In the genomic region with DNA sequence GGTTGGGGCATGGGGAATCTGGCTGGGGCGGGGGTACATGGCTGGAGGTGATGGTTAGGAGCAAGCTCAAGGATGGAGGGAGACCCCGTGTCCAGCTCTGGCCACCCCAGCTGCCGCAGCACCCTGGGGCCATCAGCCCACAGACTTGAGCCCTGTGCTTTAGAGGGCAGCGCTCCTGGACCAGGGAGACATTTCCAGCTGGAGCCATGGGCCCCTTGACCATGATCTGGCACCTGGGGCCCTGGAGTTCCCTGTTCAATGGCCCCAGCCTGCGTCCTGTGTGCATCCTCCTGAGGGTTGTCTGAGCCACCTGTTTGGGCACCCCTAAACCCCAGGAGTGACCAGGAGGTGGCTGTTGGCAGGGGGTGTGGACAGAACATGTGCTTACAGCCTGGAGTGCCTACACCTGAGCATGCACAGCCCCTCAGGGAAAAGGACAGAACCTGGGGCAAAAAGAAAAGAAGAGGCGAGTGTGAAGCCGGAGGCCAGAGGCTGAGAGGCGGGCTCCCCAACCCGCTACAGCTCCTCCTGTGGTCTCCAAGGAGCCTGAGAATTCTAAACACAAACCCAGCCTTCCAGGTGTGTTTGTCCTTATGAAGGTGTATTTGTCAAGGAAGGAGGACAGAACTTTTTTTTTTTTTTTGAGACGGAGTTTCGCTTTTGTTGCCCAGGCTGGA, we compare ENCODE assay signal across 13 cellular contexts.
A peak's percentile ranks its signal among the peaks of the same experiment; 100 is the strongest.
DNase-seq lines count a peak whose midpoint lies in the region; ATAC-seq and TF ChIP-seq lines count a peak whose summit lies in the region.
"Had no signal": no experiment of that assay in that cellular context is flagged by ENCODE, and none has a peak within 500 bp of the region (broad histone marks: within the 10 kb centered on the region; RNA-seq: fewer than 3 reads in every experiment).

No MANE protein-coding gene starts in this region.

- H3K9me3 Mint-ChIP-seq in naive thymus-derived CD4-positive, alpha-beta T cell, result peaks cover 0 to 2% (median 0%) of the 10 kb centered on the region in 11 donors
- H3K9me3 Mint-ChIP-seq: activated naive CD4-positive, alpha-beta T cell treated with anti-CD3 and anti-CD28 coated beads, Interleukin-2, amount 10 ng/mL, durations not matched to agents 7 days and 5 days; neural crest cell had no signal

- H3K4me2 ChIP-seq in smooth muscle cell (no peak overlapping the region), OCI-LY7 (ENCODE audit: low read length) (no peak overlapping the region)

- H3K27me3 Mint-ChIP-seq in naive thymus-derived CD4-positive, alpha-beta T cell, result no peaks in the 10 kb centered on the region

- H3K4me3 ChIP-seq in smooth muscle cell (no peak overlapping the region), OCI-LY7 (ENCODE audit: low read depth, low read length, poor library complexity, severe bottlenecking) (no peak overlapping the region)
- no peak overlapping the region for H3K4me3 ChIP-seq in naive thymus-derived CD4-positive, alpha-beta T cell (ENCODE audit: low read length)

- no peaks in the 10 kb centered on the region for H4K20me1 ChIP-seq in smooth muscle cell (ENCODE audit: low read depth)
- H4K20me1 ChIP-seq in OCI-LY7 (ENCODE audit: insufficient read depth, low read length), result no peaks in the 10 kb centered on the region

- H3K9me2 ChIP-seq in OCI-LY7 (ENCODE audit: insufficient read depth, low read length), result no peaks in the 10 kb centered on the region

- peaks cover 45% of the 10 kb centered on the region for H3K4me1 ChIP-seq in smooth muscle cell (ENCODE audit: low read depth)
- peaks cover 8% of the 10 kb centered on the region for H3K4me1 ChIP-seq in OCI-LY7 (ENCODE audit: insufficient read depth, low read length, poor library complexity, severe bottlenecking)
- peaks cover 33 to 34% of the 10 kb centered on the region in 2 donors for H3K4me1 ChIP-seq in naive thymus-derived CD4-positive, alpha-beta T cell (ENCODE audit: control insufficient read depth in 2 of 2, insufficient read depth in 2 of 2, low read length in 2 of 2)

- POLR2A ChIA-PET in OCI-LY7 (lab: Charles Lee), result interaction anchor here (0.7 to 0.8 kb wide), 2 partner anchors 188 to 208 kb away, joined by 3 read pairs; no protein-coding TSS in a partner anchor
- POLR2A ChIA-PET in naive thymus-derived CD4-positive, alpha-beta T cell (lab: Charles Lee), result interaction anchor here (1.5 kb wide), 1 partner anchor 111 kb away, joined by 4 read pairs; no protein-coding TSS in a partner anchor

- H3K79me2 ChIP-seq in smooth muscle cell (ENCODE audit: low read depth), result peaks cover 23% of the 10 kb centered on the region
- H3K79me2 ChIP-seq in OCI-LY7 (ENCODE audit: insufficient read depth, low read depth, low read length), result no peaks in the 10 kb centered on the region

- H3K27ac ChIP-seq in VCaP, result peak overlapping the region; percentile 87
- peak overlapping the region; percentile 94 for H3K27ac ChIP-seq in smooth muscle cell (ENCODE audit: low read depth)
- no peak overlapping the region for H3K27ac ChIP-seq in OCI-LY7 (ENCODE audit: low read depth, low read length, poor library complexity, severe bottlenecking)
- H3K27ac ChIP-seq in naive thymus-derived CD4-positive, alpha-beta T cell (ENCODE audit: low read depth, low read length), result no peak overlapping the region

- H3K36me3 ChIP-seq in smooth muscle cell (ENCODE audit: low read depth), result no peaks in the 10 kb centered on the region
- H3K36me3 ChIP-seq in OCI-LY7 (ENCODE audit: insufficient read depth, low read length), result no peaks in the 10 kb centered on the region
- H3K36me3 ChIP-seq in naive thymus-derived CD4-positive, alpha-beta T cell (ENCODE audit: control insufficient read depth in 2 of 3, insufficient read depth in 3 of 3, low read length in 3 of 3), result no peaks in the 10 kb centered on the region

- H2AFZ ChIP-seq in smooth muscle cell (ENCODE audit: low read depth), result no peak overlapping the region
- no peak overlapping the region for H2AFZ ChIP-seq in OCI-LY7 (ENCODE audit: low read length)

- peaks cover 18 to 57% (median 31%) of the 10 kb centered on the region in 7 donors for H3K4me1 Mint-ChIP-seq in naive thymus-derived CD4-positive, alpha-beta T cell

- no peaks in the 10 kb centered on the region for H3K27me3 ChIP-seq in smooth muscle cell (ENCODE audit: low read depth)
- no peaks in the 10 kb centered on the region for H3K27me3 ChIP-seq in naive thymus-derived CD4-positive, alpha-beta T cell (ENCODE audit: control insufficient read depth in 2 of 2, insufficient read depth in 2 of 2, low read length in 2 of 2)

- H3F3A ChIP-seq in smooth muscle cell (ENCODE audit: low read depth), result peaks cover 31% of the 10 kb centered on the region

- peak; percentile 43 for DNase-seq in ELF-1 (ENCODE audit: low read depth, low spot score)
- peak; percentile 66 for DNase-seq in left kidney (ENCODE audit: low read depth, low spot score)
- DNase-seq in smooth muscle cell (lab: John Stamatoyannopoulos, UW; ENCODE audit: unreplicated experiment), result no peak
- no peak for DNase-seq in NCI-H1436 (lab: John Stamatoyannopoulos, UW)
- no peak for DNase-seq in OCI-LY7 (ENCODE audit: low spot score)
- no peak for DNase-seq in naive thymus-derived CD4-positive, alpha-beta T cell
- DNase-seq: activated CD4-positive, alpha-beta T cell treated with anti-CD3 and anti-CD28 coated beads for 4 hours; activated naive CD4-positive, alpha-beta T cell treated with anti-CD3 and anti-CD28 coated beads, Interleukin-2, amount 10 ng/mL, durations not matched to agents 7 days and 5 days; NCI-H187 treated with DMSO at 0.1 percent for 48 hours; RPMI8226 had no signal

- ATAC-seq in GM21786 (IDR thresholded peaks at IDR 0.05; ENCODE audit: unreplicated experiment), result no peak
- ATAC-seq in naive thymus-derived CD4-positive, alpha-beta T cell, result no peak

- no peak overlapping the region for H3K27ac Mint-ChIP-seq in naive thymus-derived CD4-positive, alpha-beta T cell
- H3K27ac Mint-ChIP-seq: activated naive CD4-positive, alpha-beta T cell treated with anti-CD3 and anti-CD28 coated beads, Interleukin-2, amount 10 ng/mL, durations not matched to agents 7 days and 5 days had no signal

- WGBS in smooth muscle cell (ENCODE audit: low lambda C conversion rate), result 90% methylated on average over 10 of the region's 11 CpGs

- peak overlapping the region in 4 of 10 donors; percentile 19 to 83 (median 22) for H3K4me3 Mint-ChIP-seq in naive thymus-derived CD4-positive, alpha-beta T cell

- no peaks in the 10 kb centered on the region for H3K9me3 ChIP-seq in smooth muscle cell (replicated peaks; ENCODE audit: low read depth)
- H3K9me3 ChIP-seq in OCI-LY7 (ENCODE audit: low read length), result no peaks in the 10 kb centered on the region
- H3K9me3 ChIP-seq in naive thymus-derived CD4-positive, alpha-beta T cell (ENCODE audit: control insufficient read depth in 2 of 3, low read length in 3 of 3), result no peaks in the 10 kb centered on the region

- peaks cover 0 to 30% (median 0%) of the 10 kb centered on the region in 5 donors for H3K36me3 Mint-ChIP-seq in naive thymus-derived CD4-positive, alpha-beta T cell

- CTCF ChIA-PET in OCI-LY7 (lab: Charles Lee; ENCODE audit: unreplicated experiment), result no interaction called here
- CTCF ChIA-PET in naive thymus-derived CD4-positive, alpha-beta T cell (lab: Charles Lee), result no interaction called here

- BruUV-seq in OCI-LY7 (replicated peaks; lab: Mats Ljungman, UMichigan), result no TSS peak

- TF ChIP-seq CTCF in VCaP (conservative IDR thresholded peaks at IDR 0.05), result no peak
- TF ChIP-seq CTCF in smooth muscle cell (IDR thresholded peaks at IDR 0.05; ENCODE audit: borderline replicate concordance, insufficient read depth, poor library complexity, severe bottlenecking), result no peak
- no peak for TF ChIP-seq CTCF in OCI-LY7 (conservative IDR thresholded peaks at IDR 0.05; ENCODE audit: low read length)

- H3K9ac ChIP-seq in smooth muscle cell (ENCODE audit: low read depth), result no peak overlapping the region

- intact Hi-C loops in OCI-LY7 (cut with micrococcal nuclease; ENCODE audit: unreplicated experiment), result loop anchor here (10.0 kb wide), 1 partner anchor 319 kb away; the partner anchor contains the start of gene IER5L
- intact Hi-C loops in naive thymus-derived CD4-positive, alpha-beta T cell (cut with micrococcal nuclease), result no loop called here

Comparison
In these comparisons a context has a peak if more than half of its experiments do, and no peak if none do; other contexts are left out.
1. DNase-seq: peak in ELF-1 (single experiment) and left kidney (single experiment); none in smooth muscle cell (single experiment), NCI-H1436 (single experiment), OCI-LY7 (single experiment) and naive thymus-derived CD4-positive, alpha-beta T cell (0 of 9).
2. H3K27ac ChIP-seq: peak in VCaP (single experiment) and smooth muscle cell (single experiment); none in OCI-LY7 (single experiment) and naive thymus-derived CD4-positive, alpha-beta T cell (single experiment).